ENCODE assay signal across 2 cellular contexts in genomic region chr17:81138083-81138482, GRCh38.
TF ChIP-seq lines count a peak whose summit lies in the region.

No MANE protein-coding gene starts in this region.

TF ChIP-seq in HepG2, 621 proteins besides CTCF, POLR2A, EP300 and RAD21:
- peak; percentile 53 for TF ChIP-seq AGO1 (IDR thresholded peaks at IDR 0.05; ENCODE audit: low read depth, low read length, poor library complexity, severe bottlenecking)
- 0 out of 2 replicates have a peak, but pooled peaks have one; percentile 40 for TF ChIP-seq ZNF841 (CRISPR knock-in tag; IDR thresholded peaks at IDR 0.05; ENCODE audit: borderline replicate concordance)
- 0 out of 2 replicates have a peak, but pooled peaks have one; percentile 2 for TF ChIP-seq ZMYM3 (CRISPR knock-in tag; IDR thresholded peaks at IDR 0.05)
- TF ChIP-seq ZNF781 (CRISPR knock-in tag; IDR thresholded peaks at IDR 0.05; ENCODE audit: borderline replicate concordance, not compliant biosample characterization), result no peak
- TF ChIP-seq DNMT1 (CRISPR knock-in tag; IDR thresholded peaks at IDR 0.05), result 0 out of 2 replicates have a peak, but pooled peaks have one; percentile 10
- peak; percentile 98 for TF ChIP-seq MNT (IDR thresholded peaks at IDR 0.05)
- no peak for TF ChIP-seq ZBTB26 (CRISPR knock-in tag; IDR thresholded peaks at IDR 0.05; ENCODE audit: borderline replicate concordance)

TF ChIP-seq in K562, 482 proteins besides CTCF, POLR2A, EP300 and RAD21:
- TF ChIP-seq FOXJ2 (tag; IDR thresholded peaks at IDR 0.05) (no peak), ZNF384 (IDR thresholded peaks at IDR 0.05; ENCODE audit: low read depth, low read length) (no peak), FOXJ3 (CRISPR knock-in tag; IDR thresholded peaks at IDR 0.05) (no peak), EGR1 (conservative IDR thresholded peaks at IDR 0.05) (0 out of 2 replicates have a peak, but pooled peaks have one; percentile 21), BACH1 (tag; IDR thresholded peaks at IDR 0.05) (no peak), TFAP4 (CRISPR knock-in tag; IDR thresholded peaks at IDR 0.05; ENCODE audit: borderline replicate concordance) (no peak)
